13 cellular contexts compared by ENCODE assay signal in the genomic region with DNA sequence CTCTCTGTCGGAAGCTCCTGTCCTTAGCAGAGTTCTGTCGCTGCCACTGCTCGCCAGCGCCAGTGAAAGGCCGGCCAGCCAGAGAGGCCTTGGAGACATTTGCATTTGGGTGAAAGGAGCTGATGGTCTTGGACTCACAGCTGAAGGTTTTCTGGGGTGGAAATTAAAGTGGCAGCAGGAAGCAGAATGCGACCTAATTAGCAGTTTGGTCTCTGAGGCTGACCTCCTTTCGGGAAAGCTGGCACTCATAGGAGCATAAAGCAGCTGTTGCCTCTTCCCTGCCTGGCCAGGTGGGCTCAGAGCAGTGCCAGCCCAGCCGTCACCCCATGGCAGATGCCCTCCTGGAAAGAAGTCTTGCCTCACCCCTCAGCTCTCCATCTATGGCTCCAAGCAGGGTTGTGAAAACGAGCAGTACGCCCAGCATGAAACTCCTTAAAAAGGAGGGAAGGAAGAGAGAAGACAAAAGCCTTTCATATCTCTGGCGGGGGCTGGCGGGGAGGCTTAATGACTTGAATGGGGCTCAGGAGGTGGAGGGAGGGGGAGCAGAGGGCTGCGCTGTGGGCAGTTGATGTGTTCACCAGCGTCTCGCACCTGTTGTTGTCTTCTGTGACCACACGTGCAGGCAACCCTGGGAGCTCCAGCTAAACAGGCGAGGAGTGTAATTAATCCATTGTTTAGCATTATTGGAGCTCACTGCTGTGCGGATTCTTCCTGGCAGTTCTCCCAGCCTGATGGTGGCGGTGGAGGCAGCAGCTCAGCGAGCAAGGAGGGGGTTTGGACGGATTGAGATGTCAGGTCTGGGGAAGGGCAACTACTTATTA.
A peak's percentile ranks its signal among the peaks of the same experiment; 100 is the strongest.
DNase-seq lines count a peak whose midpoint lies in the region; ATAC-seq and TF ChIP-seq lines count a peak whose summit lies in the region.
"Had no signal": no experiment of that assay in that cellular context is flagged by ENCODE, and none has a peak within 500 bp of the region (broad histone marks: within the 10 kb centered on the region; RNA-seq: fewer than 3 reads in every experiment).

No MANE protein-coding gene starts in this region.

- DNase-seq in A673 (ENCODE audit: low spot score) (peak; percentile 18), NCI-H1436 (lab: John Stamatoyannopoulos, UW) (peak; percentile 51), NCI-H774 (lab: John Stamatoyannopoulos, UW) (peak; percentile 40), iPS-NIHi7 (ENCODE audit: extremely low spot score) (peak; percentile 57), dermis blood vessel endothelial cell (no peak), left cardiac atrium (no peak), natural killer cell (no peak)
- no peak for DNase-seq in activated CD4-positive, alpha-beta T cell treated with anti-CD3 and anti-CD28 coated beads, Interleukin-2, amount 50 U/mL, for 1 hour
- DNase-seq: activated gamma-delta T cell treated with Interleukin-2 at 50 U/mL for 16 hours; HFFc6; stimulated activated CD4-positive, alpha-beta T cell treated with anti-CD3 and anti-CD28 coated beads, Interleukin-2, amount 100 ng/mL, for 48 hours had no signal

- peaks cover 0 to 4% of the 10 kb centered on the region in 2 donors for H3K4me1 Mint-ChIP-seq in natural killer cell

- BruUV-seq in A673 (replicated peaks; lab: Mats Ljungman, UMichigan): no TSS peak

- H3K4me1 ChIP-seq in A673 (ENCODE audit: insufficient read depth, low read length, poor library complexity, severe bottlenecking): no peaks in the 10 kb centered on the region

- no peaks in the 10 kb centered on the region for H3K36me3 Mint-ChIP-seq in natural killer cell

- no peaks in the 10 kb centered on the region for H3K9me3 ChIP-seq in A673 (ENCODE audit: low read depth, low read length, poor library complexity, severe bottlenecking)

- no peak overlapping the region for H3K4me3 ChIP-seq in A673 (ENCODE audit: low read depth, low read length, poor library complexity, severe bottlenecking)

- CTCF ChIA-PET in A673 (lab: Charles Lee): no interaction called here

- no peak overlapping the region for H3K27ac ChIP-seq in A673 (ENCODE audit: low read depth, low read length, poor library complexity, severe bottlenecking)
- H3K27ac ChIP-seq: 22Rv1 had no signal

- intact Hi-C loops in A673 (cut with micrococcal nuclease; ENCODE audit: unreplicated experiment) (no loop called here), left cardiac atrium (cut with DNase I) (no loop called here), natural killer cell (cut with micrococcal nuclease) (no loop called here)

- POLR2A ChIA-PET in A673 (lab: Charles Lee; ENCODE audit: low non-redundant PET): no interaction called here

- H3K4me3 Mint-ChIP-seq in natural killer cell: no peak overlapping the region
- H3K4me3 Mint-ChIP-seq: dendritic cell treated with granulocyte-macrophage colony-stimulating factor and Interleukin-4, amounts not matched to agents 40 ng/mL and 50 ng/mL, for 4 days; HFFc6 had no signal

- TF ChIP-seq CTCF in A673 (conservative IDR thresholded peaks at IDR 0.05; ENCODE audit: low read depth, low read length): no peak
- TF ChIP-seq CTCF in natural killer cell (IDR thresholded peaks at IDR 0.05): no peak

- no peaks in the 10 kb centered on the region for H3K9me3 Mint-ChIP-seq in natural killer cell

- no peaks in the 10 kb centered on the region for H3K27me3 ChIP-seq in A673 (replicated peaks; ENCODE audit: insufficient read depth, low read depth, low read length, poor library complexity)

- no peaks in the 10 kb centered on the region for H3K36me3 ChIP-seq in A673 (ENCODE audit: insufficient read depth, low read length, poor library complexity, severe bottlenecking)

- H3K27ac Mint-ChIP-seq in natural killer cell: no peak overlapping the region
- H3K27ac Mint-ChIP-seq: dendritic cell treated with granulocyte-macrophage colony-stimulating factor and Interleukin-4, amounts not matched to agents 40 ng/mL and 50 ng/mL, for 4 days; HFFc6 had no signal

- peaks cover 0 to 4% of the 10 kb centered on the region in 2 donors for H3K27me3 Mint-ChIP-seq in natural killer cell (ENCODE audit: low read depth in 2 of 2)
- H3K27me3 Mint-ChIP-seq: dendritic cell treated with granulocyte-macrophage colony-stimulating factor and Interleukin-4, amounts not matched to agents 40 ng/mL and 50 ng/mL, for 4 days had no signal

- ATAC-seq in left cardiac atrium (no peak), natural killer cell (no peak)

Comparison
In these comparisons a context has a peak if more than half of its experiments do, and no peak if none do; other contexts are left out.
1. DNase-seq: peak in A673 (single experiment), NCI-H1436 (single experiment), NCI-H774 (single experiment) and iPS-NIHi7 (single experiment); none in dermis blood vessel endothelial cell (single experiment), activated CD4-positive, alpha-beta T cell treated with anti-CD3 and anti-CD28 coated beads, Interleukin-2, amount 50 U/mL, for 1 hour (single experiment), left cardiac atrium (single experiment) and natural killer cell (single experiment).